In the genomic region with DNA sequence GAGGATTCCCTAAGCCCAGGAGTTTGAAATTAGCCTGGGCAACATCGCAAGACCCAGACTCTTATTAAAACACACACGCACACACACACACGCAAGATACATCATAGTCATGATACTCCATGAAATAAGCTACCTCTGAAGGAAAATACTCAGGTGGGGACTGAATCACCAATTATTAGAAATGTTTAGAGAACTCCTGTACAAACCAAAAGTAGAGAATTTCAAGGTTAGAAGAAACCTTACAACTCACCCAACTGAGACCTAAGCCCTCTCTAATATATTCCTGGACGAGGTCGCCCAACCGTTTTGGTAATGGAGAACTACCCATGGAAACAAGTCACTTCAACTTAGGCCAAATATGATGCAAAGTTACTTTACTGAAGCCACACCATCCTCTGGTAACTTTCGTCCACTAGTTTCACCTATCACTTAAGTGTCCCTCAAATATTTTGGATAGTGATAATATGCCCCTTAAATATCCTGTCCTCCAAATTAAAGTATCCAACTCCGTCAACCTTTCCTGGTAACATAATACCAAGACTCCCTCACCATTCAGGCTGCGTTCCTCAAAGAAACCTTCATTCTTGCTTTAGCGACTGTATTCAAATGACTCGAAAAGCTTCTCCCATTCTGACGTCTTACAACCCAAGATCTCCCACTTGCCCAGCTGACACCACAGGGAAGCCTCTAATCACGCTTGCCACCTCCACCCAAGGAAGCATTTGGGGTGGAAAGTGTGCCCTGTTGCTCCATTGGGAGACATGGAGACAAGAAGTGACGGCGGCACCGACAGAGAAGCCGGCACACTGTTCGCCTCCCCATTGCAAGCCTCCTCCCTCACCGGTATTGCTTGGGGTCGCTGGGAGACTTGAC, we compare ENCODE assay signal across 8 cellular contexts. TPM values are rescaled to one million over a fixed set of nuclear protein-coding genes. Genes with fewer than 3 reads are reported as not detected.
DNase-seq lines count a peak whose midpoint lies in the region; ATAC-seq and TF ChIP-seq lines count a peak whose summit lies in the region.

No MANE protein-coding gene starts in this region.

- no peak overlapping the region for H3K4me3 Mint-ChIP-seq in stimulated activated effector memory CD8-positive, alpha-beta T cell treated with anti-CD3 and anti-CD28 coated beads, Interleukin-12 subunit alpha, Interleukin-12 subunit beta, amount 100 ng/mL, for 72 hours
- H3K4me3 Mint-ChIP-seq in chondrocyte (ENCODE audit: unreplicated experiment) = no peak overlapping the region

- H3K27me3 ChIP-seq in HUES6 (ENCODE audit: control insufficient read depth, insufficient read depth, low read length) (no peaks in the 10 kb centered on the region), adrenal gland (no peaks in the 10 kb centered on the region)

- no peaks in the 10 kb centered on the region for H3K9me3 Mint-ChIP-seq in stimulated activated effector memory CD8-positive, alpha-beta T cell treated with anti-CD3 and anti-CD28 coated beads, Interleukin-12 subunit alpha, Interleukin-12 subunit beta, amount 100 ng/mL, for 72 hours
- H3K9me3 Mint-ChIP-seq in chondrocyte (ENCODE audit: low read depth) = no peaks in the 10 kb centered on the region

- peak; percentile 15 for DNase-seq in stimulated activated CD4-positive, alpha-beta T cell treated with anti-CD3 and anti-CD28 coated beads, Interleukin-1b, Interleukin-23, amount 100 ng/mL, for 48 hours
- DNase-seq in stimulated activated CD4-positive, alpha-beta T cell treated with anti-CD3 and anti-CD28 coated beads, Interleukin-4, amount 100 ng/mL, for 1 hour = no peak
- DNase-seq in adrenal gland (peak; percentile 31 to 67 (median 46)), chondrocyte (ENCODE audit: low spot score) (no peak), NCI-H226 (no peak)
- DNase-seq in stimulated activated effector memory CD8-positive, alpha-beta T cell treated with anti-CD3 and anti-CD28 coated beads, Interleukin-12 subunit alpha, Interleukin-12 subunit beta, amount 100 ng/mL, for 72 hours (ENCODE audit: low spot score in 2 of 2) = peak in 1 of 2 donors; percentile 11

- H3K36me3 Mint-ChIP-seq in stimulated activated effector memory CD8-positive, alpha-beta T cell treated with anti-CD3 and anti-CD28 coated beads, Interleukin-12 subunit alpha, Interleukin-12 subunit beta, amount 100 ng/mL, for 72 hours = peaks cover 27% of the 10 kb centered on the region
- no peaks in the 10 kb centered on the region for H3K36me3 Mint-ChIP-seq in chondrocyte (ENCODE audit: low read depth)

- H3K4me1 Mint-ChIP-seq in stimulated activated effector memory CD8-positive, alpha-beta T cell treated with anti-CD3 and anti-CD28 coated beads, Interleukin-12 subunit alpha, Interleukin-12 subunit beta, amount 100 ng/mL, for 72 hours = peaks cover 19% of the 10 kb centered on the region
- H3K4me1 Mint-ChIP-seq in chondrocyte (ENCODE audit: low read depth) = peaks cover 19% of the 10 kb centered on the region

- peak overlapping the region; percentile 79 for H3K27ac ChIP-seq in HUES6 (ENCODE audit: low read depth, low read length)
- peak overlapping the region; percentile 95 to 99 (median 98) for H3K27ac ChIP-seq in adrenal gland

- H3K4me3 ChIP-seq in HUES6 (ENCODE audit: low read depth, low read length) (peak overlapping the region; percentile 83), adrenal gland (peak overlapping the region; percentile 67 to 97 (median 96)), iPS-11a (ENCODE audit: low read depth, low read length) (peak overlapping the region; percentile 84)

- H3K27ac Mint-ChIP-seq in stimulated activated effector memory CD8-positive, alpha-beta T cell treated with anti-CD3 and anti-CD28 coated beads, Interleukin-12 subunit alpha, Interleukin-12 subunit beta, amount 100 ng/mL, for 72 hours = no peak overlapping the region
- no peak overlapping the region for H3K27ac Mint-ChIP-seq in chondrocyte (ENCODE audit: unreplicated experiment)

- no peaks in the 10 kb centered on the region for H3K9me3 ChIP-seq in HUES6 (ENCODE audit: control insufficient read depth, insufficient read depth, low read depth, low read length)
- no peaks in the 10 kb centered on the region for H3K9me3 ChIP-seq in adrenal gland (replicated peaks in 1 of 3)

- no peaks in the 10 kb centered on the region for H3K27me3 Mint-ChIP-seq in chondrocyte (ENCODE audit: low read depth)

- H3K9ac ChIP-seq in HUES6 (ENCODE audit: low read length) = peak overlapping the region; percentile 93

- intact Hi-C loops in adrenal gland (cut with DNase I) = no loop called here

- no peak for TF ChIP-seq POLR2A in adrenal gland (IDR thresholded peaks at IDR 0.05)

- ATAC-seq in stimulated activated effector memory CD8-positive, alpha-beta T cell treated with anti-CD3 and anti-CD28 coated beads, Interleukin-12 subunit alpha, Interleukin-12 subunit beta, amount 100 ng/mL, for 72 hours = peak; percentile 0

- WGBS in adrenal gland, 4 donors = 13 to 22% (median 18%) methylated on average over 13 to 20 of the region's 20 CpGs

- H3K36me3 ChIP-seq in HUES6 (ENCODE audit: control insufficient read depth, insufficient read depth, low read length) = peaks cover 5% of the 10 kb centered on the region; the same call in 1 of the 2 replicates
- H3K36me3 ChIP-seq in adrenal gland (replicated peaks in 1 of 2) = no peaks in the 10 kb centered on the region

- H3K4me1 ChIP-seq in HUES6 (ENCODE audit: control insufficient read depth, insufficient read depth, low read length) (peaks cover 3% of the 10 kb centered on the region; the same call in 1 of the 2 replicates), adrenal gland (replicated peaks in 1 of 2) (peaks cover 18 to 32% of the 10 kb centered on the region in 2 donors)

- TF ChIP-seq CTCF in adrenal gland (IDR thresholded peaks at IDR 0.05) = no peak
- no peak for TF ChIP-seq CTCF in chondrocyte (IDR thresholded peaks at IDR 0.05)

RNA-seq across cellular contexts. Expression of gene NRDC, which starts 0.9 kb away (rescaled TPM):
- total RNA-seq in adrenal gland (100 to 1,000 TPM in 4 of 8 donors, 10 to 100 TPM in 4; 49.5 to 146 (median 98.7) TPM), chondrocyte (121 to 146 TPM (median 122 TPM) in 3 replicates)
- 100 to 1,000 TPM; 180 to 373 (median 181) TPM for polyA plus RNA-seq in adrenal gland

Comparison
In these comparisons a context has a peak if more than half of its experiments do, and no peak if none do; other contexts are left out.
1. DNase-seq: peak in stimulated activated CD4-positive, alpha-beta T cell treated with anti-CD3 and anti-CD28 coated beads, Interleukin-1b, Interleukin-23, amount 100 ng/mL, for 48 hours (single experiment) and adrenal gland (7 of 7); none in stimulated activated CD4-positive, alpha-beta T cell treated with anti-CD3 and anti-CD28 coated beads, Interleukin-4, amount 100 ng/mL, for 1 hour (single experiment), chondrocyte (single experiment) and NCI-H226 (single experiment).
2. Peak in every context shown above with its lines, with median percentiles within 50 percentile points of each other: H3K4me3 ChIP-seq.